ENCODE assay signal across 1 cellular context in genomic region chr5:152505442-152506042, GRCh38.
TF ChIP-seq lines count a peak whose summit lies in the region.

No MANE protein-coding gene starts in this region.

TF ChIP-seq in K562, 482 proteins besides CTCF, POLR2A, EP300 and RAD21 (continued from another document):
- TF ChIP-seq ZBTB40 (IDR thresholded peaks at IDR 0.05): no peak
- no peak for TF ChIP-seq ZBTB40 (CRISPR knock-in tag; IDR thresholded peaks at IDR 0.05)
- TF ChIP-seq ZNF740 (CRISPR knock-in tag; IDR thresholded peaks at IDR 0.05): no peak
- no peak for TF ChIP-seq ZNF740 (tag; IDR thresholded peaks at IDR 0.05)
- TF ChIP-seq RFX7 (CRISPR knock-in tag; IDR thresholded peaks at IDR 0.05): no peak
- no peak for TF ChIP-seq MTA1 (IDR thresholded peaks at IDR 0.05; ENCODE audit: borderline replicate concordance)
- no peak for TF ChIP-seq MNT (conservative IDR thresholded peaks at IDR 0.05)
- no peak for TF ChIP-seq CHD7 (IDR thresholded peaks at IDR 0.05; ENCODE audit: low read depth, low read length)
- TF ChIP-seq CEBPB (tag; IDR thresholded peaks at IDR 0.05): peak; percentile 69
- no peak for TF ChIP-seq NFIX (CRISPR knock-in tag; IDR thresholded peaks at IDR 0.05; ENCODE audit: low read depth)
- no peak for TF ChIP-seq ZKSCAN8 (CRISPR knock-in tag; IDR thresholded peaks at IDR 0.05)
- no peak for TF ChIP-seq DLX4 (CRISPR knock-in tag; IDR thresholded peaks at IDR 0.05)
- TF ChIP-seq ZFP36 (IDR thresholded peaks at IDR 0.05; ENCODE audit: low read depth, low read length, partially characterized antibody): peak; percentile 66
- TF ChIP-seq ETS1 (conservative IDR thresholded peaks at IDR 0.05; ENCODE audit: control insufficient read depth, low read depth, low read length): no peak
- TF ChIP-seq SMC3 (conservative IDR thresholded peaks at IDR 0.05; ENCODE audit: insufficient read depth, low read depth, low read length): 0 out of 2 replicates have a peak, but pooled peaks have one; percentile 22
- TF ChIP-seq MYC (IDR thresholded peaks at IDR 0.05; ENCODE audit: low read depth, low read length): no peak
- TF ChIP-seq MYC (CRISPR knock-in tag; IDR thresholded peaks at IDR 0.05; ENCODE audit: borderline replicate concordance, low read depth): no peak
- TF ChIP-seq ZC3H4 (CRISPR knock-in tag; IDR thresholded peaks at IDR 0.05; ENCODE audit: borderline replicate concordance): no peak
- TF ChIP-seq RBM39 (optimal IDR thresholded peaks at IDR 0.05; ENCODE audit: low read depth, low read length): no peak
- no peak for TF ChIP-seq ZFP91 (CRISPR knock-in tag; IDR thresholded peaks at IDR 0.05)
